Comparison of ENCODE assay signal across 18 cellular contexts in genomic region chr4:79466621-79467020, GRCh38.
"Had no signal": no experiment of that assay in that cellular context is flagged by ENCODE, and none has a peak within 500 bp of the region (broad histone marks: within the 10 kb centered on the region; RNA-seq: fewer than 3 reads in every experiment).

No MANE protein-coding gene starts in this region.

- DNase-seq: activated CD4-positive, alpha-beta T cell treated with anti-CD3 and anti-CD28 coated beads, Interleukin-2, amount 10 ng/mL, durations not matched to agents 24 days and 14 days; activated CD4-positive, CD25-positive, alpha-beta regulatory T cell; activated CD8-positive, alpha-beta T cell treated with anti-CD3 and anti-CD28 coated beads, Interleukin-2, amount 10 ng/mL, durations not matched to agents 7 days and 5 days; activated naive CD4-positive, alpha-beta T cell treated with anti-CD3 and anti-CD28 coated beads, Interleukin-2, amount 10 ng/mL, durations not matched to agents 7 days and 5 days; activated naive CD8-positive, alpha-beta T cell treated with anti-CD3 and anti-CD28 coated beads, Interleukin-2, amount 50 U/mL, for 24 hours; activated T-cell treated with anti-CD3 and anti-CD28 coated beads, Interleukin-2, amount 50 U/mL, for 24 hours; aorta; left lung; midbrain; retina; stimulated activated CD4-positive, alpha-beta T cell treated with anti-CD3 and anti-CD28 coated beads, Interleukin-12 subunit alpha, Interleukin-12 subunit beta, amount 100 ng/mL, for 4 hours; stimulated activated CD4-positive, alpha-beta T cell treated with anti-CD3 and anti-CD28 coated beads, Interleukin-1b, Interleukin-23, amount 100 ng/mL, for 48 hours; stimulated activated naive CD8-positive, alpha-beta T cell treated with anti-CD3 and anti-CD28 coated beads, Interleukin-15, Interleukin-2, amounts not matched to agents 100 U/mL and 50 U/mL, for 24 hours; substantia nigra; T-helper 1 cell; T-helper 9 cell; transverse colon had no signal

- H3K4me3 ChIP-seq: coronary artery, left lung, transverse colon had no signal

- ATAC-seq: activated CD8-positive, alpha-beta T cell treated with anti-CD3 and anti-CD28 coated beads, Interleukin-2, amount 10 ng/mL, durations not matched to agents 7 days and 5 days; activated naive CD8-positive, alpha-beta T cell treated with anti-CD3 and anti-CD28 coated beads, Interleukin-2, amount 50 U/mL, for 24 hours; left lung; stimulated activated naive CD8-positive, alpha-beta T cell treated with anti-CD3 and anti-CD28 coated beads, Interleukin-15, Interleukin-2, amounts not matched to agents 100 U/mL and 50 U/mL, for 24 hours had no signal
